In the genomic region with DNA sequence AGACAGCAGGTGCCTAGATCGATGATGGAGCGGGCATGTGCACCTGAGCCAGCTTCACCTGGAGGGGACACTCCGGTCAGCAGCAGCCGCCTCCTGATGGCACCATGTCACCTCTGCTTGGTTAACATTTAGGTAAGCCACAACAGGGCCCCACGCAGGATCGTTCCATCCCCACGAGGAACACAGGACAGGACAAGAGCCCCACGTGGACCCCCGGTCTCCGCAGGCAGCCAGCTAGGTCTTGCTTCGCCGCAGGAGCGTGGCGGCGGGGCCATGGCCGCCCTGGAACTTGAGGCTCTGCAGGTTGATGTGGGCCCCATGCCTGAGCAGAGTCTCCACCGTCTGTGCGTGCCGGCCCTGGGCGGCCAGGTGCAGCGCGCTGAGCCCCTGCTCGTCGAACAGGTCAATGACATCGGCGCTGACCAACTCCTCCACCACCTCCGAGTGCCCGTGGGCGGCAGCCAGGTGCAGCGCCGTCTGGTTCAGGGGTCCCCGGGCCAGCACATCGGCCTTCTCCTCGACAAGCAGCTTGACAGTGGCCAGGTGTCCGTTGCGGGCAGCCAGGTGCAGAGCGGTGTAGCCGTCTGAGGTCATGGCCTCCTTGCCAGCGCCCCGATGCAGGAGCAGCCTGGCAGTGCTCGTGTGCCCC, we compare ENCODE assay signal across 5 cellular contexts. TPM values are rescaled to one million over a fixed set of nuclear protein-coding genes. Genes with fewer than 3 reads are reported as not detected.
"Had no signal": no experiment of that assay in that cellular context is flagged by ENCODE, and none has a peak within 500 bp of the region (broad histone marks: within the 10 kb centered on the region; RNA-seq: fewer than 3 reads in every experiment).

No MANE protein-coding gene starts in this region.

- ATAC-seq: GM23338, K562 had no signal

- H2AFZ ChIP-seq: GM23338 had no signal

- H3K4me3 Mint-ChIP-seq: GM23338, H9 had no signal

- H3K4me2 ChIP-seq: GM23338 had no signal

- DNase-seq: H9, HCEC 1CT, IMR-90 had no signal

- H3K27ac Mint-ChIP-seq: GM23338, H9 had no signal

- H3K4me3 ChIP-seq: GM23338, K562 had no signal

RNA-seq across cellular contexts. Expression of a gene that starts 26.1 kb away (rescaled TPM):
- total RNA-seq: K562 had no signal
